ENCODE assay signal across 8 cellular contexts in the genomic region with DNA sequence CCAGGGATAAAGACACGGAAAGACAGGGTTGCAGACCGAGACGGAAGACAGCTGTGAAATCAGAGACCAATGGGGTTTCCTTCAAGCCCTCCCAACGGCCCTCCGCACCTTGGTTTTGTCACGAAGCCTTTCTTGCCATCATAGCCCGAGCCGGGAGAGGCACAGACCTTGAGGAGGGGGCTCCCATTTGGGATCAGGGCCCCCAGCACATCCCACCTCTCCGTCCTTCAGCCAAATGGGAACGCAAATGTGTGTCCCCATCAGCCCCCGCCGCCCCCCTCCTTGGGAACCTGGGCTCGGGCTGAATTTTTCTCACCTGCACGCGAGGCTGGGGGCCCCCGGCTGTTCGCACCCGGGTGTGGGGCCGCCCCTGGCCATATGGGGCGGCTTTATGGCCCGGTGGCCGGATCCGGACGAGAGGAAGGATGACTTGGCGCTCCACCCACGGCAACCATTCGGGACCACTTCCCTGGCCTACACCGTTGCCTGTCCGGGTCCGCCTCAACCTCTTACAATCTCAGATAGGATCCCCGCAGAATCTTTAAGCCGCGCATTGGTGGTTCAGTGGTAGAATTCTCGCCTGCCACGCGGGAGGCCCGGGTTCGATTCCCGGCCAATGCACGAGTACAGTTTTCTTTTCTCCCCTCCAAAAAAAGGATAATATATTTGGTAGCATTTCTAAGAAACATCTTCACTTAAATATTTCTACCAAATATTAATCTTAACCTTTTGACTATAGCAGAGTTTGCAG. TPM values are rescaled to one million over a fixed set of nuclear protein-coding genes. Genes with fewer than 3 reads are reported as not detected.
DNase-seq lines count a peak whose midpoint lies in the region; ATAC-seq and TF ChIP-seq lines count a peak whose summit lies in the region.

No MANE protein-coding gene starts in this region.

- H3K4me3 Mint-ChIP-seq in Caco-2 (ENCODE audit: unreplicated experiment) = peak overlapping the region; percentile 87

- H3K36me3 ChIP-seq in Caco-2 (ENCODE audit: control insufficient read depth, insufficient read depth, low read length) (no peaks in the 10 kb centered on the region), SJCRH30 (no peaks in the 10 kb centered on the region), gastroesophageal sphincter (no peaks in the 10 kb centered on the region), neutrophil (no peaks in the 10 kb centered on the region)

- no peaks in the 10 kb centered on the region for H3K9me3 Mint-ChIP-seq in Caco-2 (ENCODE audit: unreplicated experiment)

- H3K9me3 ChIP-seq in Caco-2 = no peaks in the 10 kb centered on the region
- no peaks in the 10 kb centered on the region for H3K9me3 ChIP-seq in SJCRH30 (replicated peaks)
- no peaks in the 10 kb centered on the region for H3K9me3 ChIP-seq in gastroesophageal sphincter
- no peaks in the 10 kb centered on the region for H3K9me3 ChIP-seq in neutrophil

- H3K4me1 Mint-ChIP-seq in Caco-2 (ENCODE audit: low read depth, unreplicated experiment) = peaks cover 35% of the 10 kb centered on the region

- peaks cover 46% of the 10 kb centered on the region for H3K36me3 Mint-ChIP-seq in Caco-2 (ENCODE audit: insufficient read depth, unreplicated experiment)

- CTCF ChIA-PET in Caco-2 (lab: Charles Lee) = no interaction called here

- TF ChIP-seq POLR2A in gastroesophageal sphincter (IDR thresholded peaks at IDR 0.05) = no peak

- H3K27me3 ChIP-seq in Caco-2 (replicated peaks; ENCODE audit: control insufficient read depth, insufficient read depth, low read length) = no peaks in the 10 kb centered on the region; the same call in 1 of the 2 replicates
- H3K27me3 ChIP-seq in SJCRH30 = no peaks in the 10 kb centered on the region
- H3K27me3 ChIP-seq in gastroesophageal sphincter = peaks cover 81% of the 10 kb centered on the region
- H3K27me3 ChIP-seq in neutrophil = peaks cover 100% of the 10 kb centered on the region

- intact Hi-C loops in Caco-2 (cut with micrococcal nuclease; ENCODE audit: unreplicated experiment) = loop anchor here (2.0 kb wide), 2 partner anchors 13 to 33 kb away; no protein-coding TSS in a partner anchor

- no peak overlapping the region for H3K27ac ChIP-seq in SJCRH30
- peak overlapping the region in 3 of 4 donors; percentile 71 to 82 (median 78) for H3K27ac ChIP-seq in gastroesophageal sphincter
- H3K27ac ChIP-seq in neutrophil = no peak overlapping the region
- H3K27ac ChIP-seq in substantia nigra (ENCODE audit: low read depth, low read length, poor library complexity, severe bottlenecking) = peak overlapping the region; percentile 42

- POLR2A ChIA-PET in Caco-2 (lab: Charles Lee) = no interaction called here

- peaks cover 6% of the 10 kb centered on the region for H3K27me3 Mint-ChIP-seq in Caco-2 (ENCODE audit: insufficient read depth, unreplicated experiment)

- ATAC-seq in gastroesophageal sphincter (peak; percentile 52), HG02884 (IDR thresholded peaks at IDR 0.05; ENCODE audit: unreplicated experiment) (no peak)

- 1% methylated on average over 18 of the region's 40 CpGs; no CpG with 5 or more reads in 1 of the 2 donors for WGBS in gastroesophageal sphincter (ENCODE audit: low coverage in 1 of 2), 2 donors

- H3K27ac Mint-ChIP-seq in Caco-2 (ENCODE audit: unreplicated experiment) = peak overlapping the region; percentile 64

- H3K4me1 ChIP-seq in Caco-2 (no peaks in the 10 kb centered on the region; the same call in 1 of the 2 replicates), SJCRH30 (no peaks in the 10 kb centered on the region; the same call in 1 of the 2 replicates), gastroesophageal sphincter (peaks cover 2 to 74% (median 59%) of the 10 kb centered on the region in 3 donors), neutrophil (ENCODE audit: control insufficient read depth in 1 of 2, insufficient read depth in 1 of 2, low read depth in 1 of 2, low read length in 1 of 2) (peaks cover 66 to 72% of the 10 kb centered on the region in 2 experiments)

- TF ChIP-seq CTCF in Caco-2 (IDR thresholded peaks at IDR 0.05; ENCODE audit: insufficient read depth in 1 of 2, low read depth in 1 of 2, low read length in 1 of 2, severe bottlenecking in 1 of 2, unreplicated experiment in 1 of 2) = no peak
- TF ChIP-seq CTCF in gastroesophageal sphincter (IDR thresholded peaks at IDR 0.05) = peak in 1 of 4 experiments; percentile 6
- no peak for TF ChIP-seq CTCF in neutrophil (IDR thresholded peaks at IDR 0.05)

- DNase-seq in Caco-2 = peak; percentile 63 to 79
- peak in 66 of 76 experiments; percentile 20 to 95 (median 72) for DNase-seq in HUDEP-2 (lab: John Stamatoyannopoulos, UW; ENCODE audit: unreplicated experiment in 76 of 76)
- peak; percentile 72 to 86 for DNase-seq in SJCRH30
- DNase-seq in activated gamma-delta T cell treated with Interleukin-2 at 50 U/mL for 16 hours = peak; percentile 85
- peak in 44 of 49 donors; percentile 25 to 87 (median 65) for DNase-seq in substantia nigra (lab: John Stamatoyannopoulos, UW)

- BruUV-seq in Caco-2 (replicated peaks; lab: Mats Ljungman, UMichigan) = no TSS peak

- TF ChIP-seq EP300 in gastroesophageal sphincter (IDR thresholded peaks at IDR 0.05) = no peak

- H3K4me3 ChIP-seq in Caco-2 (ENCODE audit: low read depth, low read length) = peak overlapping the region; percentile 54
- H3K4me3 ChIP-seq in SJCRH30 = peak overlapping the region; percentile 78
- H3K4me3 ChIP-seq in gastroesophageal sphincter = peak overlapping the region; percentile 70 to 75
- peak overlapping the region; percentile 24 to 49 for H3K4me3 ChIP-seq in neutrophil (ENCODE audit: low read depth in 1 of 2, low read length in 1 of 2)

RNA-seq across cellular contexts. Expression of gene HES7, which starts 1.5 kb away (rescaled TPM):
- not detected in 2 replicates for total RNA-seq in Caco-2 (2022)
- 0.79 and 0.91 TPM in 2 replicates for total RNA-seq in SJCRH30 (2014; rRNA removed; shearing (Covaris generic))
- under 1 TPM in 2 of 4 donors, not detected in 2; 0.89 to 0.94 TPM for total RNA-seq in gastroesophageal sphincter

RNA-seq across cellular contexts. Expression of gene ALOXE3, which starts 7.1 kb away (rescaled TPM):
- total RNA-seq in Caco-2 (2022) (not detected in 2 replicates), gastroesophageal sphincter (under 1 TPM in 1 of 4 donors, not detected in 3; 0.37 TPM)
- not detected in 2 replicates for total RNA-seq in SJCRH30 (2014; rRNA removed; shearing (Covaris generic))

RNA-seq across cellular contexts. Expression of gene PER1, which starts 26.8 kb away (rescaled TPM):
- total RNA-seq in Caco-2 (2022) = 10.6 and 10.8 TPM in 2 replicates
- total RNA-seq in SJCRH30 (2014; rRNA removed; shearing (Covaris generic)) = 9.3 and 13.5 TPM in 2 replicates
- total RNA-seq in gastroesophageal sphincter = 100 to 1,000 TPM in 3 of 4 donors, 10 to 100 TPM in 1; 67.1 to 188 (median 136) TPM

RNA-seq across cellular contexts. Expression of gene VAMP2, which starts 37.4 kb away (rescaled TPM):
- total RNA-seq in Caco-2 (2022) (10.5 and 12.2 TPM in 2 replicates), gastroesophageal sphincter (10 to 100 TPM; 14.6 to 39.8 (median 33.4) TPM)
- 6.1 and 7.9 TPM in 2 replicates for total RNA-seq in SJCRH30 (2014; rRNA removed; shearing (Covaris generic))

RNA-seq across cellular contexts. Expression of gene ALOX12B, which starts 37.9 kb away (rescaled TPM):
- total RNA-seq in Caco-2 (2022) = 0.34 and 0.39 TPM in 2 replicates
- total RNA-seq in SJCRH30 (2014; rRNA removed; shearing (Covaris generic)) = not detected in 2 replicates
- total RNA-seq in gastroesophageal sphincter = under 1 TPM in 1 of 4 donors, not detected in 3; 0.17 TPM

Comparison
In these comparisons a context has a peak if more than half of its experiments do, and no peak if none do; other contexts are left out.
1. H3K27ac ChIP-seq: peak in gastroesophageal sphincter (3 of 4) and substantia nigra (single experiment); none in SJCRH30 (single experiment) and neutrophil (single experiment).
2. Peak in every context shown above with its lines, with median percentiles within 50 percentile points of each other: DNase-seq and H3K4me3 ChIP-seq.